In the genomic region with DNA sequence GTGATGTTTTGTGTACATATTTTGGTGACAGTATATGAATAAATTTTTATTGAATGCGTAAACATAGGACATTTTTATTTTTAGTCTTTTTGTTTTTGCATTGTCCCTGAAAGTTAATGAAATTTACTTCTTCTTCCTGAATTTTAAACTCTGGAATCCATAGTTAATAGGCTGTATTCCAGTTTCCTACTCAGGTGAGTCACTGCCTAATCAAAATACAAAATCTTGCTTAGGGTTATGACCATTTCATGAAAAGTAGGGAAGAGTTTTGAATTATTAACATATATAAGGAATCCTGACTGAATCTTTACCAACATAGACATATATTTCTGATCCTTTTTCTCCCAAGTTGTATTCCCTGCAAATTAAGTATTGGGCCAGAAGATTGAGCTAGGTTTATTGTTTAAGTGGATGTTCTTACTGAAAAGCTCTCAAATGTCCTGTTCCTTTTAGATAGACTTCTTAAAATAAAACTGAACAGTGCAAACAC, we compare ENCODE assay signal across 16 cellular contexts. TPM values are rescaled to one million over a fixed set of nuclear protein-coding genes. Genes with fewer than 3 reads are reported as not detected.
DNase-seq lines count a peak whose midpoint lies in the region; ATAC-seq and TF ChIP-seq lines count a peak whose summit lies in the region.
"Had no signal": no experiment of that assay in that cellular context is flagged by ENCODE, and none has a peak within 500 bp of the region (broad histone marks: within the 10 kb centered on the region; RNA-seq: fewer than 3 reads in every experiment).

No MANE protein-coding gene starts in this region.

- no TSS peak for BruUV-seq in IMR-90 (replicated peaks; lab: Mats Ljungman, UMichigan)

- no peaks in the 10 kb centered on the region for H4K20me1 ChIP-seq in IMR-90 (ENCODE audit: insufficient read depth, low read length)

- H3K4me3 Mint-ChIP-seq in activated naive CD4-positive, alpha-beta T cell treated with anti-CD3 and anti-CD28 coated beads for 36 hours = peak overlapping the region; percentile 81

- H2BK5ac ChIP-seq in IMR-90 (ENCODE audit: low read depth, low read length, poor library complexity, severe bottlenecking) = no peak overlapping the region

- in situ Hi-C loops in IMR-90 (cut with MboI; ENCODE audit: low sequenced_read_pairs) = no loop called here

- intact Hi-C loops in activated naive CD4-positive, alpha-beta T cell treated with anti-CD3 and anti-CD28 coated beads for 36 hours (cut with micrococcal nuclease) = loop anchor here (5.0 kb wide), 1 partner anchor 1992 kb away; no protein-coding TSS in a partner anchor
- intact Hi-C loops in IMR-90 (cut with micrococcal nuclease) = loop anchor here (5.0 to 10.0 kb wide), 3 partner anchors 198 to 1756 kb away; no protein-coding TSS in a partner anchor
- intact Hi-C loops in adrenal gland (cut with DNase I) = no loop called here
- intact Hi-C loops in lower lobe of right lung (cut with DNase I) = no loop called here

- H3K36me3 ChIP-seq in IMR-90 (ENCODE audit: control insufficient read depth, insufficient read depth, low read length) = no peaks in the 10 kb centered on the region
- H3K36me3 ChIP-seq in adrenal gland (replicated peaks in 1 of 2) = no peaks in the 10 kb centered on the region
- H3K36me3 ChIP-seq in skeletal muscle satellite cell (ENCODE audit: insufficient read depth, low read length) = no peaks in the 10 kb centered on the region
- no peaks in the 10 kb centered on the region for H3K36me3 ChIP-seq in lower lobe of right lung
- H3K36me3 ChIP-seq: esophagus muscularis mucosa, MG63, prostate gland had no signal

- H2AFZ ChIP-seq in IMR-90 (replicated peaks; ENCODE audit: low read length, poor library complexity) = no peak overlapping the region

- no peak overlapping the region for H2BK15ac ChIP-seq in IMR-90 (ENCODE audit: low read depth, low read length)

- H3K27me3 Mint-ChIP-seq in activated naive CD4-positive, alpha-beta T cell treated with anti-CD3 and anti-CD28 coated beads for 36 hours (ENCODE audit: low read depth) = no peaks in the 10 kb centered on the region

- WGBS in IMR-90 (ENCODE audit: extremely low coverage in 2 of 2, insufficient read length in 1 of 2), 2 experiments = no CpG with 5 or more reads among the region's 1 CpG
- 72 to 80% (median 76%) methylated on average over 1 of the region's 1 CpG for WGBS in adrenal gland, 4 donors

- no peak for TF ChIP-seq RAD21 in IMR-90 (IDR thresholded peaks at IDR 0.05; ENCODE audit: low read length)

- TF ChIP-seq CTCF in IMR-90 (conservative IDR thresholded peaks at IDR 0.05; ENCODE audit: low read depth, low read length) = no peak
- TF ChIP-seq CTCF in adrenal gland (IDR thresholded peaks at IDR 0.05) = no peak
- TF ChIP-seq CTCF in lower lobe of right lung (IDR thresholded peaks at IDR 0.05) = no peak

- peak overlapping the region; percentile 95 for H3K27ac Mint-ChIP-seq in activated naive CD4-positive, alpha-beta T cell treated with anti-CD3 and anti-CD28 coated beads for 36 hours

- no peaks in the 10 kb centered on the region for H3K9me3 ChIP-seq in IMR-90 (ENCODE audit: control insufficient read depth, insufficient read depth, low read length)
- H3K9me3 ChIP-seq in adrenal gland (replicated peaks in 1 of 3) = no peaks in the 10 kb centered on the region
- no peaks in the 10 kb centered on the region for H3K9me3 ChIP-seq in skeletal muscle satellite cell (replicated peaks; ENCODE audit: low read length)
- H3K9me3 ChIP-seq in lower lobe of right lung = no peaks in the 10 kb centered on the region
- H3K9me3 ChIP-seq: esophagus muscularis mucosa, MG63, prostate gland had no signal

- H3K79me1 ChIP-seq in IMR-90 (ENCODE audit: low read depth in 1 of 2, low read length in 2 of 2) = peaks cover 9 to 32% of the 10 kb centered on the region in 2 experiments

- H3K9ac ChIP-seq in IMR-90 (ENCODE audit: low read depth, low read length) (no peak overlapping the region), skeletal muscle satellite cell (ENCODE audit: low read depth, low read length) (no peak overlapping the region)

- H3K4me1 ChIP-seq in IMR-90 (ENCODE audit: control insufficient read depth, insufficient read depth, low read length) (peaks cover 3% of the 10 kb centered on the region), adrenal gland (replicated peaks in 1 of 2) (peaks cover 6 to 60% of the 10 kb centered on the region in 2 donors), skeletal muscle satellite cell (ENCODE audit: control insufficient read depth, insufficient read depth, low read length) (peaks cover 16% of the 10 kb centered on the region), lower lobe of right lung (peaks cover 40% of the 10 kb centered on the region)
- H3K4me1 ChIP-seq: prostate gland had no signal

- no peak for DNase-seq in activated naive CD4-positive, alpha-beta T cell treated with anti-CD3 and anti-CD28 coated beads for 36 hours
- DNase-seq in activated naive CD4-positive, alpha-beta T cell treated with Interleukin-2 at 50 U/mL for 16 hours = no peak
- DNase-seq in IMR-90 = peak; percentile 8
- no peak for DNase-seq in adrenal gland
- no peak for DNase-seq in lower lobe of right lung
- no peak for DNase-seq in cerebellum (ENCODE audit: low spot score)
- no peak for DNase-seq in NCI-H2029 treated with DMSO at 0.1 percent for 48 hours (lab: John Stamatoyannopoulos, UW)
- DNase-seq: caudate nucleus; EL; MG63; stimulated activated CD4-positive, alpha-beta T cell treated with anti-CD3 and anti-CD28 coated beads, Interleukin-1b, Interleukin-23, amount 100 ng/mL, for 48 hours; stimulated activated naive CD4-positive, alpha-beta T cell treated with Interleukin-2 at 50 U/mL for 16 hours; T1000 had no signal

- no peaks in the 10 kb centered on the region for H3K27me3 ChIP-seq in IMR-90 (ENCODE audit: control insufficient read depth, insufficient read depth, low read length)
- H3K27me3 ChIP-seq in adrenal gland = no peaks in the 10 kb centered on the region
- no peaks in the 10 kb centered on the region for H3K27me3 ChIP-seq in skeletal muscle satellite cell (ENCODE audit: control insufficient read depth, insufficient read depth, low read length)
- no peaks in the 10 kb centered on the region for H3K27me3 ChIP-seq in lower lobe of right lung (ENCODE audit: low read depth)
- H3K27me3 ChIP-seq: esophagus muscularis mucosa, MG63 had no signal

- no peak overlapping the region for H2AK9ac ChIP-seq in IMR-90 (replicated peaks; ENCODE audit: low read depth, low read length, poor library complexity)

- no peak overlapping the region for H4K91ac ChIP-seq in IMR-90 (ENCODE audit: insufficient read depth, low read depth, low read length)

- H3K56ac ChIP-seq in IMR-90 (ENCODE audit: extremely low read depth, insufficient read depth, low read length) = no peak overlapping the region

- TF ChIP-seq POLR2A in IMR-90 (IDR thresholded peaks at IDR 0.05; ENCODE audit: low read depth, low read length) = no peak
- no peak for TF ChIP-seq POLR2A in adrenal gland (IDR thresholded peaks at IDR 0.05)

- H3K18ac ChIP-seq in IMR-90 (ENCODE audit: low read depth, low read length) = no peak overlapping the region

- no peak overlapping the region for H3K23ac ChIP-seq in IMR-90 (ENCODE audit: low read depth, low read length)

- no peak overlapping the region for H3K14ac ChIP-seq in IMR-90 (replicated peaks; ENCODE audit: low read depth, low read length)

- no peak overlapping the region for H3K4ac ChIP-seq in IMR-90 (ENCODE audit: low read depth, low read length)

- H3K27ac ChIP-seq in IMR-90 (ENCODE audit: insufficient read depth, low read length) = no peak overlapping the region
- H3K27ac ChIP-seq in adrenal gland = peak overlapping the region; percentile 99 to 100 (median 100)
- H3K27ac ChIP-seq in lower lobe of right lung = no peak overlapping the region
- H3K27ac ChIP-seq: prostate gland had no signal

- H3K4me2 ChIP-seq in IMR-90 (ENCODE audit: low read depth, low read length) (peak overlapping the region; percentile 29; the same call in 1 of the 2 replicates), skeletal muscle satellite cell (ENCODE audit: low read length) (peak overlapping the region; percentile 8)

- ATAC-seq in IMR-90 (ENCODE audit: low read depth) (no peak), lower lobe of right lung (no peak)

- H3K9me3 Mint-ChIP-seq in activated naive CD4-positive, alpha-beta T cell treated with anti-CD3 and anti-CD28 coated beads for 36 hours = no peaks in the 10 kb centered on the region

- H3K4me3 ChIP-seq in IMR-90 (ENCODE audit: insufficient read depth, low read depth, low read length) = no peak overlapping the region
- H3K4me3 ChIP-seq in adrenal gland = peak overlapping the region in 1 of 4 donors; percentile 88
- no peak overlapping the region for H3K4me3 ChIP-seq in skeletal muscle satellite cell (ENCODE audit: low read length)
- H3K4me3 ChIP-seq in lower lobe of right lung = no peak overlapping the region
- H3K4me3 ChIP-seq: esophagus muscularis mucosa, prostate gland had no signal

- H4K8ac ChIP-seq in IMR-90 (ENCODE audit: low read depth in 2 of 2, low read length in 2 of 2) = no peak overlapping the region

- H2BK120ac ChIP-seq in IMR-90 (ENCODE audit: low read depth, low read length) = no peak overlapping the region

- H2BK20ac ChIP-seq in IMR-90 (ENCODE audit: low read depth, low read length) = no peak overlapping the region

- dilution Hi-C loops in IMR-90 (cut with HindIII; ENCODE audit: low sequenced_read_pairs, unreplicated experiment) = no loop called here

- POLR2A ChIA-PET in IMR-90 (lab: Charles Lee; ENCODE audit: unreplicated experiment) = no interaction called here

- no peaks in the 10 kb centered on the region; the same call in none of the 2 replicates for H3K9me1 ChIP-seq in IMR-90 (ENCODE audit: insufficient read depth, low read length)

- CTCF ChIA-PET in activated naive CD4-positive, alpha-beta T cell treated with anti-CD3 and anti-CD28 coated beads for 36 hours (lab: Charles Lee) = interaction anchor here (1.3 to 2.0 kb wide), 2 partner anchors 67 to 88 kb away, joined by 5 to 14 read pairs; no protein-coding TSS in a partner anchor
- CTCF ChIA-PET in IMR-90 (lab: Yijun Ruan, JAX) = no interaction called here

- peaks cover 18% of the 10 kb centered on the region for H3K36me3 Mint-ChIP-seq in activated naive CD4-positive, alpha-beta T cell treated with anti-CD3 and anti-CD28 coated beads for 36 hours (ENCODE audit: low read depth)

- H4K5ac ChIP-seq in IMR-90 (ENCODE audit: low read depth, low read length) = no peak overlapping the region

- no peak overlapping the region for H2AK5ac ChIP-seq in IMR-90 (ENCODE audit: low read depth, low read length)

- peaks cover 60% of the 10 kb centered on the region for H3K4me1 Mint-ChIP-seq in activated naive CD4-positive, alpha-beta T cell treated with anti-CD3 and anti-CD28 coated beads for 36 hours (ENCODE audit: low read depth)

RNA-seq across cellular contexts. Expression of gene CREM, which starts 2.6 kb away (rescaled TPM):
- total RNA-seq in activated naive CD4-positive, alpha-beta T cell treated with anti-CD3 and anti-CD28 coated beads for 36 hours = 100 to 1,000 TPM; 107 to 111 TPM
- 40.5 and 48.0 TPM in 2 replicates for total RNA-seq in IMR-90 (2012; rRNA removed)
- 29.4 and 33.2 TPM in 2 replicates for polyA plus RNA-seq in IMR-90 (2012; rRNA removed)
- 21.7 and 24.4 TPM in 2 replicates for polyA plus RNA-seq in IMR-90 (2012; cell fraction: cytosol; rRNA removed)
- polyA plus RNA-seq in IMR-90 (2012; cell fraction: nucleus; rRNA removed; ENCODE audit: low replicate concordance) = 8.3 and 25.4 TPM in 2 replicates
- 100 to 1,000 TPM in 5 of 8 donors, 10 to 100 TPM in 3; 75.2 to 266 (median 110) TPM for total RNA-seq in adrenal gland
- polyA plus RNA-seq in adrenal gland = 100 to 1,000 TPM; 106 to 340 (median 136) TPM
- 19.0 and 27.6 TPM in 2 replicates for total RNA-seq in skeletal muscle satellite cell (2012; rRNA removed)
- 19.3 TPM for total RNA-seq in lower lobe of right lung
- 16.0 TPM for total RNA-seq in cerebellum

RNA-seq across cellular contexts. Expression of gene CUL2, which starts 39.1 kb away (rescaled TPM):
- 10 to 100 TPM; 35.3 to 36.9 TPM for total RNA-seq in activated naive CD4-positive, alpha-beta T cell treated with anti-CD3 and anti-CD28 coated beads for 36 hours
- 36.6 and 46.7 TPM in 2 replicates for total RNA-seq in IMR-90 (2012; rRNA removed)
- polyA plus RNA-seq in IMR-90 (2012; rRNA removed) = 14.2 and 18.9 TPM in 2 replicates
- polyA plus RNA-seq in IMR-90 (2012; cell fraction: cytosol; rRNA removed) = 4.8 and 7.3 TPM in 2 replicates
- polyA plus RNA-seq in IMR-90 (2012; cell fraction: nucleus; rRNA removed; ENCODE audit: low replicate concordance) = 3.1 and 15.3 TPM in 2 replicates
- total RNA-seq in adrenal gland = 10 to 100 TPM; 11.8 to 36.7 (median 26.1) TPM
- polyA plus RNA-seq in adrenal gland = 10 to 100 TPM in 1 of 3 donors, 1 to 10 TPM in 2; 6.2 to 52.2 (median 7.3) TPM
- 28.9 and 29.5 TPM in 2 replicates for total RNA-seq in skeletal muscle satellite cell (2012; rRNA removed)
- total RNA-seq in lower lobe of right lung = 36.4 TPM
- 30.0 TPM for total RNA-seq in cerebellum

Comparison
In these comparisons a context has a peak if more than half of its experiments do, and no peak if none do; other contexts are left out.
1. H3K27ac ChIP-seq: peak in adrenal gland (5 of 5); none in IMR-90 (single experiment) and lower lobe of right lung (single experiment).
2. intact Hi-C loops: an anchor here in activated naive CD4-positive, alpha-beta T cell treated with anti-CD3 and anti-CD28 coated beads for 36 hours (5.0 kb wide) and IMR-90 (5.0 to 10.0 kb wide); none called in adrenal gland and lower lobe of right lung.